Comparison of ENCODE assay signal across 8 cellular contexts in the genomic region with DNA sequence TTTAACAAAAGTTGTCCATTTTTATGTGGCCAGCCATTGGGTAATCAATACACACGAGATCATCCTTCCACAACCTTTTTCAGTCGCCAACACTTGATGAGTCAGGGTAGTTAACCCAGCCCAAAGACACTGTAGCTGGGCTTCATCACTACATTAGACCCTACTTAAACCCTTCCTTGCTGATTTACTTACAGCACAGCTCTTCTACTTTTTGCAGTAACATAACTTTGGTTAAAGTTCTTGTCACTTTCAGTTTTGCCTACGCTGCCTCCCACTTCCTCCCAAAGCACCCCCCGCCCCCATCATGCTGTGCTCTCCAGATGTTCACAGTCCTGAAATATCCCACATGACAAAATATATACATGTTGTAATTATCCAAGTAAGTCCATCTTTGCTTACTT.
DNase-seq lines count a peak whose midpoint lies in the region; ATAC-seq and TF ChIP-seq lines count a peak whose summit lies in the region.

No MANE protein-coding gene starts in this region.

- H3K9me3 Mint-ChIP-seq in GM23338 = no peaks in the 10 kb centered on the region; the same call in 2 of the 3 replicates

- H3K9ac ChIP-seq in SK-N-SH = peak overlapping the region; percentile 42

- H3K27me3 Mint-ChIP-seq in GM23338 (ENCODE audit: insufficient read depth, low read depth, poor library complexity) = peaks cover 8% of the 10 kb centered on the region

- H3K4me1 Mint-ChIP-seq in GM23338 = peaks cover 49% of the 10 kb centered on the region

- no peak overlapping the region for H3K4me3 Mint-ChIP-seq in GM23338

- no peaks in the 10 kb centered on the region for H3K36me3 Mint-ChIP-seq in GM23338 (ENCODE audit: low read depth)

- H3K9me2 ChIP-seq in GM23338 (ENCODE audit: insufficient read depth) = peaks cover 6% of the 10 kb centered on the region; the same call in 1 of the 2 replicates
- no peaks in the 10 kb centered on the region for H3K9me2 ChIP-seq in SK-N-SH

- H4K20me1 ChIP-seq in GM23338 (replicated peaks; ENCODE audit: insufficient read depth) = no peaks in the 10 kb centered on the region
- no peaks in the 10 kb centered on the region for H4K20me1 ChIP-seq in SK-N-SH (ENCODE audit: insufficient read depth)

- intact Hi-C loops in psoas muscle (cut with DNase I) = no loop called here
- intact Hi-C loops in lower leg skin (cut with DNase I; ENCODE audit: low total_unique reads) = no loop called here

- POLR2A ChIA-PET in GM10248 (lab: Yijun Ruan, JAX) (no interaction called here), SK-N-SH (lab: Yijun Ruan, JAX) (no interaction called here)

- H3K27ac ChIP-seq in GM23338 (ENCODE audit: low read depth) (no peak overlapping the region), SK-N-SH (ENCODE audit: low read depth in 2 of 2, low read length in 1 of 2) (peak overlapping the region in 1 of 2 experiments; percentile 73; a peak in 2 of 4 replicates), psoas muscle (no peak overlapping the region)

- DNase-seq in GM10248 (ENCODE audit: extremely low spot score) = peak; percentile 44
- no peak for DNase-seq in GM23338 (ENCODE audit: low spot score)
- no peak for DNase-seq in SK-N-SH
- peak; percentile 69 for DNase-seq in left kidney (ENCODE audit: low read depth, low spot score)
- no peak for DNase-seq in psoas muscle
- DNase-seq in lower leg skin (ENCODE audit: low spot score in 2 of 2) = no peak
- DNase-seq in activated T-cell treated with anti-CD3 and anti-CD28 coated beads, Interleukin-2, amount 50 U/mL, for 1 hour = no peak

- no peak for TF ChIP-seq EP300 in SK-N-SH (IDR thresholded peaks at IDR 0.05; ENCODE audit: borderline replicate concordance in 1 of 2, low read depth in 1 of 2, low read length in 1 of 2)

- H3K27ac Mint-ChIP-seq in GM23338 = no peak overlapping the region

- TF ChIP-seq CTCF in GM10248 (IDR thresholded peaks at IDR 0.05; ENCODE audit: control extremely low read depth, extremely low read depth, low read depth, missing control alignments) (no peak), GM23338 (conservative IDR thresholded peaks at IDR 0.05; ENCODE audit: low read depth in 2 of 2) (no peak), SK-N-SH (IDR thresholded peaks at IDR 0.05) (no peak), psoas muscle (IDR thresholded peaks at IDR 0.05) (no peak), lower leg skin (IDR thresholded peaks at IDR 0.05) (no peak)

- no peaks in the 10 kb centered on the region for H3K9me3 ChIP-seq in SK-N-SH
- no peaks in the 10 kb centered on the region for H3K9me3 ChIP-seq in psoas muscle

- H3K36me3 ChIP-seq in GM23338 (ENCODE audit: insufficient read depth) (no peaks in the 10 kb centered on the region), SK-N-SH (replicated peaks in 1 of 2; ENCODE audit: control insufficient read depth in 1 of 2, insufficient read depth in 2 of 2, low read length in 1 of 2) (no peaks in the 10 kb centered on the region), psoas muscle (ENCODE audit: insufficient read depth in 1 of 2, low read depth in 1 of 2) (no peaks in the 10 kb centered on the region)

- H3K4me1 ChIP-seq in GM23338 (ENCODE audit: insufficient read depth) (peaks cover 49% of the 10 kb centered on the region), SK-N-SH (ENCODE audit: control insufficient read depth in 1 of 2, insufficient read depth in 2 of 2, low read depth in 1 of 2, low read length in 1 of 2) (peaks cover 6 to 18% of the 10 kb centered on the region in 2 experiments; a peak in 3 of 4 replicates), psoas muscle (no peaks in the 10 kb centered on the region)

- H3K79me2 ChIP-seq in GM23338 (replicated peaks; ENCODE audit: insufficient read depth) (no peaks in the 10 kb centered on the region), SK-N-SH (ENCODE audit: insufficient read depth) (no peaks in the 10 kb centered on the region)

- ATAC-seq in GM23338 = no peak
- ATAC-seq in psoas muscle = no peak
- ATAC-seq in HG02970 (IDR thresholded peaks at IDR 0.05; ENCODE audit: low FRiP score, unreplicated experiment) = no peak

- TF ChIP-seq POLR2A in lower leg skin (IDR thresholded peaks at IDR 0.05) = no peak

- H2AFZ ChIP-seq in GM23338 = 0 out of 2 replicates have a peak overlapping the region, but pooled peaks have one; percentile 14
- peak overlapping the region; percentile 80; the same call in 1 of the 2 replicates for H2AFZ ChIP-seq in SK-N-SH (ENCODE audit: low read depth)

- H3K4me2 ChIP-seq in GM23338 = no peak overlapping the region
- H3K4me2 ChIP-seq in SK-N-SH = peak overlapping the region; percentile 64

- H3K4me3 ChIP-seq in GM23338 (no peak overlapping the region), SK-N-SH (ENCODE audit: low read depth in 2 of 2, low read length in 1 of 2) (0 out of 4 replicates have a peak overlapping the region, but pooled peaks of 1 of the 2 experiments have one; percentile 16), psoas muscle (no peak overlapping the region), lower leg skin (ENCODE audit: low read depth, poor library complexity, severe bottlenecking) (no peak overlapping the region)

- WGBS in SK-N-SH (ENCODE audit: low lambda C conversion rate) = 61% methylated on average over 4 of the region's 4 CpGs
- 66 to 76% (median 69%) methylated on average over 4 of the region's 4 CpGs for WGBS in psoas muscle, 3 donors
- WGBS in lower leg skin, 2 donors = 54 to 65% methylated on average over 4 of the region's 4 CpGs

- no peak for TF ChIP-seq RAD21 in SK-N-SH (IDR thresholded peaks at IDR 0.05; ENCODE audit: low read length)

- H3F3A ChIP-seq in GM23338 (replicated peaks; ENCODE audit: low read depth) (peaks cover 5% of the 10 kb centered on the region), SK-N-SH (replicated peaks; ENCODE audit: insufficient read depth) (peaks cover 16% of the 10 kb centered on the region)

- H3K27me3 ChIP-seq in GM23338 (ENCODE audit: insufficient read depth) (no peaks in the 10 kb centered on the region), SK-N-SH (ENCODE audit: insufficient read depth) (no peaks in the 10 kb centered on the region), psoas muscle (ENCODE audit: insufficient read depth in 3 of 3, low read length in 2 of 3) (no peaks in the 10 kb centered on the region)

- CTCF ChIA-PET in GM10248 (lab: Yijun Ruan, JAX) = interaction anchor here (1.5 to 2.5 kb wide), 3 partner anchors 17 to 71 kb away, joined by 5 to 7 read pairs (median 5); no protein-coding TSS in a partner anchor
- CTCF ChIA-PET in SK-N-SH (lab: Yijun Ruan, JAX) = interaction anchor here (1.4 to 2.5 kb wide), 2 partner anchors 17 to 104 kb away, joined by 3 to 12 read pairs; no protein-coding TSS in a partner anchor

TF ChIP-seq in GM23338, 12 proteins besides CTCF, POLR2A, EP300 and RAD21 (continues in another document):
- TF ChIP-seq CREB1 (CRISPR knock-in tag; IDR thresholded peaks at IDR 0.05; ENCODE audit: low read depth) (no peak), EZH2 (IDR thresholded peaks at IDR 0.05; ENCODE audit: low read depth, unreplicated experiment) (no peak), EZH2phosphoT487 (IDR thresholded peaks at IDR 0.05; ENCODE audit: unreplicated experiment) (no peak), STAT1 (IDR thresholded peaks at IDR 0.05; ENCODE audit: unreplicated experiment) (no peak)

TF ChIP-seq in SK-N-SH, 30 proteins besides CTCF, POLR2A, EP300 and RAD21:
- TF ChIP-seq FOSL2 (IDR thresholded peaks at IDR 0.05; ENCODE audit: borderline replicate concordance, low read depth) (peak; percentile 26; the same call in 1 of the 2 replicates), TCF12 (IDR thresholded peaks at IDR 0.05) (peak; percentile 39), RFX5 (IDR thresholded peaks at IDR 0.05; ENCODE audit: low read length) (no peak), JUND (IDR thresholded peaks at IDR 0.05) (0 out of 2 replicates have a peak, but pooled peaks have one; percentile 20)
- TF ChIP-seq, protein P1, sequence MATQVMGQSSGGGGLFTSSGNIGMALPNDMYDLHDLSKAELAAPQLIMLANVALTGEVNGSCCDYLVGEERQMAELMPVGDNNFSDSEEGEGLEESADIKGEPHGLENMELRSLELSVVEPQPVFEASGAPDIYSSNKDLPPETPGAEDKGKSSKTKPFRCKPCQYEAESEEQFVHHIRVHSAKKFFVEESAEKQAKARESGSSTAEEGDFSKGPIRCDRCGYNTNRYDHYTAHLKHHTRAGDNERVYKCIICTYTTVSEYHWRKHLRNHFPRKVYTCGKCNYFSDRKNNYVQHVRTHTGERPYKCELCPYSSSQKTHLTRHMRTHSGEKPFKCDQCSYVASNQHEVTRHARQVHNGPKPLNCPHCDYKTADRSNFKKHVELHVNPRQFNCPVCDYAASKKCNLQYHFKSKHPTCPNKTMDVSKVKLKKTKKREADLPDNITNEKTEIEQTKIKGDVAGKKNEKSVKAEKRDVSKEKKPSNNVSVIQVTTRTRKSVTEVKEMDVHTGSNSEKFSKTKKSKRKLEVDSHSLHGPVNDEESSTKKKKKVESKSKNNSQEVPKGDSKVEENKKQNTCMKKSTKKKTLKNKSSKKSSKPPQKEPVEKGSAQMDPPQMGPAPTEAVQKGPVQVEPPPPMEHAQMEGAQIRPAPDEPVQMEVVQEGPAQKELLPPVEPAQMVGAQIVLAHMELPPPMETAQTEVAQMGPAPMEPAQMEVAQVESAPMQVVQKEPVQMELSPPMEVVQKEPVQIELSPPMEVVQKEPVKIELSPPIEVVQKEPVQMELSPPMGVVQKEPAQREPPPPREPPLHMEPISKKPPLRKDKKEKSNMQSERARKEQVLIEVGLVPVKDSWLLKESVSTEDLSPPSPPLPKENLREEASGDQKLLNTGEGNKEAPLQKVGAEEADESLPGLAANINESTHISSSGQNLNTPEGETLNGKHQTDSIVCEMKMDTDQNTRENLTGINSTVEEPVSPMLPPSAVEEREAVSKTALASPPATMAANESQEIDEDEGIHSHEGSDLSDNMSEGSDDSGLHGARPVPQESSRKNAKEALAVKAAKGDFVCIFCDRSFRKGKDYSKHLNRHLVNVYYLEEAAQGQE (IDR thresholded peaks at IDR 0.05; ENCODE audit: low read depth, low read length) = peak; percentile 69

Comparison
In these comparisons a context has a peak if more than half of its experiments do, and no peak if none do; other contexts are left out.
1. DNase-seq: peak in GM10248 (single experiment) and left kidney (single experiment); none in GM23338 (single experiment), SK-N-SH (single experiment), psoas muscle (0 of 2), lower leg skin (0 of 2) and activated T-cell treated with anti-CD3 and anti-CD28 coated beads, Interleukin-2, amount 50 U/mL, for 1 hour (single experiment).